In the genomic region with DNA sequence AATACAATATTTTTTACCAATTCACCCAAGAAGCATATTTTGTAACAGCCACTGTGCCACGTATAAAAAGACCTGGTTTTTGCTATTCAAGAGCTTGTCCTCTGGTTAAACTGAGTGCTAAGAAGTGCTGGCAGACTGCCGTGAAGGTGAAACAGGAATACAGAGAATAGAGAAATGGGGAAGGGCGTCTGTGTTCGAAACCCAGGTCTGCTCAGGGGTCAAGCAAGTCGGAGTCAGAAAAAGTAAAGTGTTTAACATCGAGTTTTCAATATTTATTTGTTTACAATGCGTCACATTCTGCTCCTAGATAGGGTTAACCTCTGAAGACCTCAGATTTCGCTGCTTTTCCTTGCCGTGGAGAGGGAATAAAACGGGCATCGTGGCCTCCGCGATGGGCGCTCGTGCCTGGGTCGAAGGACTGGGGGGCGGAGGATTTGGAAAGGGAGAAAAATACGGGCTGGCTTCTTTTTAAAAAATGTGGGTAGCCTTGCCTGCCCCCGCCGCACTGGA, we compare ENCODE assay signal across 10 cellular contexts. TPM values are rescaled to one million over a fixed set of nuclear protein-coding genes. Genes with fewer than 3 reads are reported as not detected.
DNase-seq lines count a peak whose midpoint lies in the region; ATAC-seq and TF ChIP-seq lines count a peak whose summit lies in the region.
"Had no signal": no experiment of that assay in that cellular context is flagged by ENCODE, and none has a peak within 500 bp of the region (broad histone marks: within the 10 kb centered on the region; RNA-seq: fewer than 3 reads in every experiment).

No MANE protein-coding gene starts in this region.

- H3K79me2 ChIP-seq in mammary epithelial cell (ENCODE audit: insufficient read depth, low read length): no peaks in the 10 kb centered on the region

- no peaks in the 10 kb centered on the region for H4K20me1 ChIP-seq in mammary epithelial cell (ENCODE audit: insufficient read depth, low read length)

- intact Hi-C loops in mammary epithelial cell (cut with micrococcal nuclease) (no loop called here), natural killer cell (cut with micrococcal nuclease) (no loop called here)

- H3K4me3 ChIP-seq in AG04449 (ENCODE audit: low read depth, low read length) (peak overlapping the region; percentile 66), HUES6 (ENCODE audit: low read depth, low read length) (peak overlapping the region; percentile 76), mammary epithelial cell (replicated peaks in 1 of 3; ENCODE audit: insufficient read depth in 1 of 3, low read depth in 2 of 3, low read length in 3 of 3) (no peak overlapping the region)

- no TSS peak for BruUV-seq in mammary epithelial cell (replicated peaks; lab: Mats Ljungman, UMichigan)

- H3K9me3 Mint-ChIP-seq in natural killer cell: peaks cover 0 to 3% of the 10 kb centered on the region in 2 donors

- H3K27ac ChIP-seq in HUES6 (ENCODE audit: low read depth, low read length) (no peak overlapping the region), mammary epithelial cell (ENCODE audit: insufficient read depth, low read depth, low read length) (no peak overlapping the region)

- peak overlapping the region; percentile 13 for H2AFZ ChIP-seq in mammary epithelial cell (ENCODE audit: low read depth, low read length)

- no peak for DNase-seq in AG04449 (ENCODE audit: low read depth, low spot score)
- DNase-seq in mammary epithelial cell: no peak
- no peak for DNase-seq in natural killer cell
- DNase-seq in GM10266 (ENCODE audit: extremely low spot score): no peak
- no peak for DNase-seq in T-helper 9 cell
- no peak for DNase-seq in KG1 (lab: John Stamatoyannopoulos, UW)

- H3K36me3 ChIP-seq in HUES6 (ENCODE audit: control insufficient read depth, insufficient read depth, low read length): no peaks in the 10 kb centered on the region
- no peaks in the 10 kb centered on the region for H3K36me3 ChIP-seq in mammary epithelial cell (ENCODE audit: insufficient read depth, low read length)
- H3K36me3 ChIP-seq: right atrium auricular region had no signal

- H3K9me3 ChIP-seq in HUES6 (ENCODE audit: control insufficient read depth, insufficient read depth, low read depth, low read length) (peaks cover 8% of the 10 kb centered on the region), mammary epithelial cell (replicated peaks; ENCODE audit: insufficient read depth, low read length) (peaks cover 3% of the 10 kb centered on the region)
- H3K9me3 ChIP-seq: body of pancreas had no signal

- H3K9ac ChIP-seq in HUES6 (ENCODE audit: low read length) (peak overlapping the region; percentile 26), mammary epithelial cell (ENCODE audit: insufficient read depth, low read length) (no peak overlapping the region)

- H3K4me1 ChIP-seq in HUES6 (ENCODE audit: control insufficient read depth, insufficient read depth, low read length) (peaks cover 29% of the 10 kb centered on the region), mammary epithelial cell (ENCODE audit: insufficient read depth, low read length) (no peaks in the 10 kb centered on the region)

- dilution Hi-C loops in mammary epithelial cell (cut with HindIII; ENCODE audit: low sequenced_read_pairs): no loop called here

- in situ Hi-C loops in mammary epithelial cell (cut with MboI; ENCODE audit: low sequenced_read_pairs in 2 of 2): no loop called here

- TF ChIP-seq CTCF in AG04449 (IDR thresholded peaks at IDR 0.05; ENCODE audit: insufficient read depth, low read length, missing control alignments) (no peak), mammary epithelial cell (conservative IDR thresholded peaks at IDR 0.05 in 1 of 2, IDR thresholded peaks at IDR 0.05 in 1 of 2; ENCODE audit: extremely low read depth in 1 of 2, insufficient read depth in 1 of 2, low read depth in 1 of 2, low read length in 2 of 2) (no peak), natural killer cell (IDR thresholded peaks at IDR 0.05) (no peak), GM10266 (IDR thresholded peaks at IDR 0.05; ENCODE audit: control insufficient read depth, insufficient read depth, low read depth, missing control alignments) (no peak)

- CTCF ChIA-PET in AG04449 (lab: Yijun Ruan, JAX): no interaction called here
- CTCF ChIA-PET in mammary epithelial cell (lab: Charles Lee; ENCODE audit: low non-redundant PET): no interaction called here

- ATAC-seq in natural killer cell (no peak), GM18517 (IDR thresholded peaks at IDR 0.05; ENCODE audit: unreplicated experiment) (no peak)

- H3K4me1 Mint-ChIP-seq in natural killer cell: peaks cover 13 to 24% of the 10 kb centered on the region in 2 donors

- no peak overlapping the region for H3K4me2 ChIP-seq in mammary epithelial cell (ENCODE audit: insufficient read depth, low read depth, low read length)

- peak overlapping the region; percentile 56 for H3K4me3 Mint-ChIP-seq in natural killer cell

- WGBS in mammary epithelial cell (ENCODE audit: low coverage, missing lambda C conversion rate): 5% methylated on average over 18 of the region's 20 CpGs

- POLR2A ChIA-PET in AG04449 (lab: Yijun Ruan, JAX): interaction anchor here (0.5 kb wide), 1 partner anchor 119 kb away, joined by 3 read pairs; no protein-coding TSS in a partner anchor

- H3K27ac Mint-ChIP-seq in natural killer cell: no peak overlapping the region

- peaks cover 45 to 74% of the 10 kb centered on the region in 2 donors for H3K27me3 Mint-ChIP-seq in natural killer cell (ENCODE audit: low read depth in 2 of 2)

- H3K27me3 ChIP-seq in HUES6 (ENCODE audit: control insufficient read depth, insufficient read depth, low read length): peaks cover 65% of the 10 kb centered on the region
- peaks cover 13% of the 10 kb centered on the region for H3K27me3 ChIP-seq in mammary epithelial cell (ENCODE audit: insufficient read depth, low read length)

- H3K36me3 Mint-ChIP-seq in natural killer cell: peaks cover 6% of the 10 kb centered on the region

RNA-seq across cellular contexts. Expression of gene SNTG2, which starts 1.2 kb away (rescaled TPM):
- total RNA-seq in mammary epithelial cell (not detected), natural killer cell (not detected)
- polyA plus RNA-seq in mammary epithelial cell: not detected
- not detected for polyA minus RNA-seq in mammary epithelial cell

Comparison
In these comparisons a context has a peak if more than half of its experiments do, and no peak if none do; other contexts are left out.
1. H3K4me3 ChIP-seq: peak in AG04449 (single experiment) and HUES6 (single experiment); none in mammary epithelial cell (0 of 3).